Comparison of ENCODE assay signal across 23 cellular contexts in the genomic region with DNA sequence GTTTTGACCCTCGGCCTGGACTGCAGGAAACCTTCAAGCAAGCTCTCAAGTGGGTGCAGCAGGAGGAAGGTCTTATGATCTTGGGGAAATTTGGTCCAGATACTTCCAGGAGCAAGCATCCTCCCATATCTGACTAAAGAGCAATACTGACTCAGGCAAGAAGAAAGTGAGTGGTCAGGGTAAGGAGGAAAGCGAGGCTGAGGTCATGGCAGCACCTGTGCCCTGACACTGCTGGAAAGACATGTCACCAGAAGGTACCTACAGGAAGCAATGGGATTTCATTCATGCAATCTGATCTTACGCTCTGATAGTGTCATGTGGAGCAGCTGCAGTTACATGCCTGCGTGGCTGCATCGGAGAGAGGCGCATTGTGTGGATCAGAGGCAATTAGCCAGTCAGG. TPM values are rescaled to one million over a fixed set of nuclear protein-coding genes. Genes with fewer than 3 reads are reported as not detected.
DNase-seq lines count a peak whose midpoint lies in the region; ATAC-seq and TF ChIP-seq lines count a peak whose summit lies in the region.
"Had no signal": no experiment of that assay in that cellular context is flagged by ENCODE, and none has a peak within 500 bp of the region (broad histone marks: within the 10 kb centered on the region; RNA-seq: fewer than 3 reads in every experiment).

No MANE protein-coding gene starts in this region.

- no peaks in the 10 kb centered on the region for H3K9me3 Mint-ChIP-seq in neural progenitor cell
- H3K9me3 Mint-ChIP-seq: H9, IgD-negative memory B cell, T-cell had no signal

- H3K4me3 Mint-ChIP-seq in neural progenitor cell, result no peak overlapping the region
- H3K4me3 Mint-ChIP-seq: CD14-positive monocyte, H9, T-cell had no signal

- H3K4me1 Mint-ChIP-seq in neural progenitor cell, result peaks cover 6% of the 10 kb centered on the region
- H3K4me1 Mint-ChIP-seq: CD14-positive monocyte, T-cell had no signal

- H3K4me1 ChIP-seq in neural progenitor cell, result no peaks in the 10 kb centered on the region
- H3K4me1 ChIP-seq in lower lobe of right lung, result no peaks in the 10 kb centered on the region
- H3K4me1 ChIP-seq: SJSA1 had no signal

- ATAC-seq in lower lobe of right lung (no peak), Right ventricle myocardium inferior (no peak)
- ATAC-seq: T-cell had no signal

- no peaks in the 10 kb centered on the region for H3K36me3 Mint-ChIP-seq in neural progenitor cell
- H3K36me3 Mint-ChIP-seq: CD14-positive monocyte, IgD-negative memory B cell, T-cell had no signal

- H3K27me3 Mint-ChIP-seq in neural progenitor cell (ENCODE audit: insufficient read depth, low read depth), result peaks cover 15% of the 10 kb centered on the region
- H3K27me3 Mint-ChIP-seq: IgD-negative memory B cell had no signal

- H3K27ac Mint-ChIP-seq in neural progenitor cell, result peak overlapping the region; percentile 61
- H3K27ac Mint-ChIP-seq: H9 had no signal

- no peak overlapping the region for H3K4me3 ChIP-seq in neural progenitor cell
- H3K4me3 ChIP-seq in lower lobe of right lung, result no peak overlapping the region
- H3K4me3 ChIP-seq: MG63, PC-9, SJSA1 had no signal

- no peaks in the 10 kb centered on the region for H3F3A ChIP-seq in neural progenitor cell (ENCODE audit: low read depth)

- TF ChIP-seq CTCF in neural progenitor cell (IDR thresholded peaks at IDR 0.05), result no peak
- TF ChIP-seq CTCF in lower lobe of right lung (IDR thresholded peaks at IDR 0.05), result no peak

- intact Hi-C loops in lower lobe of right lung (cut with DNase I), result no loop called here
- intact Hi-C loops in Right ventricle myocardium inferior (cut with DNase I), result no loop called here

- H2AFZ ChIP-seq in neural progenitor cell (replicated peaks), result no peak overlapping the region
- H2AFZ ChIP-seq: PC-9 had no signal

- H3K9me3 ChIP-seq in neural progenitor cell (ENCODE audit: low read depth) (no peaks in the 10 kb centered on the region), lower lobe of right lung (no peaks in the 10 kb centered on the region)
- H3K9me3 ChIP-seq: MG63, SJSA1 had no signal

- H3K27me3 ChIP-seq in neural progenitor cell, result peaks cover 88% of the 10 kb centered on the region
- peaks cover 4% of the 10 kb centered on the region for H3K27me3 ChIP-seq in lower lobe of right lung (ENCODE audit: low read depth)
- H3K27me3 ChIP-seq: MG63 had no signal

- no peaks in the 10 kb centered on the region for H3K36me3 ChIP-seq in neural progenitor cell
- no peaks in the 10 kb centered on the region for H3K36me3 ChIP-seq in lower lobe of right lung
- H3K36me3 ChIP-seq: MG63, SJSA1 had no signal

- H4K20me1 ChIP-seq in neural progenitor cell (ENCODE audit: low read depth), result no peaks in the 10 kb centered on the region

- H3K4me2 ChIP-seq in neural progenitor cell, result no peak overlapping the region
- H3K4me2 ChIP-seq: PC-9 had no signal

- DNase-seq in DMS153 treated with DMSO at 0.1 percent for 48 hours (lab: John Stamatoyannopoulos, UW; ENCODE audit: unreplicated experiment) (peak; percentile 4), DMS153 (lab: John Stamatoyannopoulos, UW) (no peak), NCI-H2107 (lab: John Stamatoyannopoulos, UW) (peak; percentile 11), NCI-H69 (lab: John Stamatoyannopoulos, UW) (peak; percentile 34), neural progenitor cell (ENCODE audit: low spot score) (no peak), SW 1271 (lab: John Stamatoyannopoulos, UW) (no peak), lower lobe of right lung (no peak), Right ventricle myocardium inferior (ENCODE audit: missing footprints) (no peak)
- DNase-seq: GDM1, H9, Kasumi-1, MG63, NCI-H1092, NCI-H1694 treated with DMSO at 0.1 percent for 48 hours, NCI-H510A, NCI-H774, PC-9, T-cell had no signal

- H3K79me2 ChIP-seq in neural progenitor cell (ENCODE audit: low read depth), result no peaks in the 10 kb centered on the region

- no peak overlapping the region for H3K9ac ChIP-seq in neural progenitor cell

- H3K27ac ChIP-seq in neural progenitor cell (no peak overlapping the region), lower lobe of right lung (no peak overlapping the region)
- H3K27ac ChIP-seq: 22Rv1, HL-60, PC-9, SJSA1 had no signal

RNA-seq across cellular contexts. Expression of a gene that starts 6.5 kb away (rescaled TPM):
- total RNA-seq in neural progenitor cell (ENCODE audit: low replicate concordance), result 53.9 and 74.0 TPM in 2 replicates
- 32.1 TPM for total RNA-seq in lower lobe of right lung
- 10.4 TPM for total RNA-seq in Right ventricle myocardium inferior

RNA-seq across cellular contexts. Expression of a gene that starts 36.4 kb away (rescaled TPM):
- 18.0 and 39.0 TPM in 2 replicates for total RNA-seq in neural progenitor cell (ENCODE audit: low replicate concordance)
- 51.0 TPM for total RNA-seq in lower lobe of right lung
- total RNA-seq in Right ventricle myocardium inferior, result 18.9 TPM

Comparison
In these comparisons a context has a peak if more than half of its experiments do, and no peak if none do; other contexts are left out.
1. DNase-seq: peak in DMS153 treated with DMSO at 0.1 percent for 48 hours (single experiment), NCI-H2107 (single experiment) and NCI-H69 (single experiment); none in DMS153 (single experiment), neural progenitor cell (single experiment), SW 1271 (0 of 2), lower lobe of right lung (single experiment) and Right ventricle myocardium inferior (single experiment).